1 cellular context compared by ENCODE assay signal in genomic region chr2:20563251-20563650, GRCh38.
TF ChIP-seq lines count a peak whose summit lies in the region.

No MANE protein-coding gene starts in this region.

TF ChIP-seq in IMR-90, 13 proteins besides CTCF, POLR2A, EP300 and RAD21:
- TF ChIP-seq SMC3 (IDR thresholded peaks at IDR 0.05; ENCODE audit: low read depth, low read length) (no peak), RFX5 (IDR thresholded peaks at IDR 0.05; ENCODE audit: low read depth, low read length) (no peak)
TF ChIP-seq in IMR-90: peak in this region for 0.
